Comparison of ENCODE assay signal across 8 cellular contexts in genomic region chr7:101856488-101857357, GRCh38. TPM values are rescaled to one million over a fixed set of nuclear protein-coding genes. Genes with fewer than 3 reads are reported as not detected.
A peak's percentile ranks its signal among the peaks of the same experiment; 100 is the strongest.
DNase-seq lines count a peak whose midpoint lies in the region; ATAC-seq, FAIRE-seq and TF ChIP-seq lines count a peak whose summit lies in the region.

No MANE protein-coding gene starts in this region.

- WGBS in pancreas, 2 donors, result 42 to 54% methylated on average over 32 of the region's 32 CpGs
- 64 to 66% methylated on average over 32 of the region's 32 CpGs for WGBS in tibial nerve, 2 donors

- H3K4me3 ChIP-seq in pancreas (peak overlapping the region in 2 of 4 donors; percentile 5 to 28), tibial nerve (peak overlapping the region in 3 of 4 donors; percentile 8 to 43 (median 36))

- intact Hi-C loops in pancreas (cut with DNase I), result no loop called here

- peak in 2 of 4 donors; percentile 20 to 33 for TF ChIP-seq CTCF in pancreas (IDR thresholded peaks at IDR 0.05)
- TF ChIP-seq CTCF in tibial nerve (IDR thresholded peaks at IDR 0.05), result peak in 4 of 5 experiments; percentile 8 to 61 (median 42)

- TF ChIP-seq EP300 in tibial nerve (IDR thresholded peaks at IDR 0.05), result peak in 1 of 2 donors; percentile 60

- FAIRE-seq in frontal cortex (lab: Jason Lieb, UNC), result no peak
- FAIRE-seq in pancreas (lab: Jason Lieb, UNC), result peak; percentile 49

- DNase-seq in COLO668 (lab: John Stamatoyannopoulos, UW; ENCODE audit: unreplicated experiment), result peak; percentile 19
- peak; percentile 56 for DNase-seq in HS-5 (ENCODE audit: low read depth)
- DNase-seq in SHP77 (lab: John Stamatoyannopoulos, UW), result peak; percentile 61 to 80
- peak; percentile 71 for DNase-seq in activated gamma-delta T cell treated with Interleukin-2 at 50 U/mL for 16 hours
- DNase-seq in frontal cortex (ENCODE audit: low spot score in 2 of 2), result peak; percentile 20 to 40
- DNase-seq in pancreas, result peak; percentile 78 to 93 (median 88)
- DNase-seq in tibial nerve (ENCODE audit: low spot score in 2 of 2), result peak; percentile 51 to 67

- H3K4me1 ChIP-seq in pancreas, result peaks cover 0 to 22% (median 11%) of the 10 kb centered on the region in 3 donors
- H3K4me1 ChIP-seq in tibial nerve, result peaks cover 0 to 52% (median 28%) of the 10 kb centered on the region in 4 donors

- H3K27ac ChIP-seq in pancreas (peak overlapping the region in 3 of 4 donors; percentile 7 to 82 (median 74)), tibial nerve (peak overlapping the region; percentile 54 to 90 (median 80))

- H3K9me3 ChIP-seq in pancreas (no peaks in the 10 kb centered on the region), tibial nerve (no peaks in the 10 kb centered on the region)

- TF ChIP-seq POLR2A in tibial nerve (IDR thresholded peaks at IDR 0.05), result no peak

- no peaks in the 10 kb centered on the region for H3K27me3 ChIP-seq in pancreas
- no peaks in the 10 kb centered on the region for H3K27me3 ChIP-seq in tibial nerve

- H3K36me3 ChIP-seq in pancreas, result no peaks in the 10 kb centered on the region
- no peaks in the 10 kb centered on the region for H3K36me3 ChIP-seq in tibial nerve

- ATAC-seq in GM21360 (IDR thresholded peaks at IDR 0.05; ENCODE audit: unreplicated experiment) (peak; percentile 79), pancreas (peak; percentile 87 to 92 (median 90))

RNA-seq across cellular contexts. Expression of gene CUX1, which starts 39.3 kb away (rescaled TPM):
- total RNA-seq in frontal cortex, result 23.6 TPM
- 10 to 100 TPM; 40.1 to 61.2 (median 48.4) TPM for total RNA-seq in pancreas
- 10 to 100 TPM; 18.9 to 21.3 TPM for polyA plus RNA-seq in pancreas
- 100 to 1,000 TPM in 1 of 4 donors, 10 to 100 TPM in 3; 74.5 to 104 (median 84.3) TPM for total RNA-seq in tibial nerve

Comparison
In these comparisons a context has a peak if more than half of its experiments do, and no peak if none do; other contexts are left out.
1. DNase-seq: peak in every context shown above with its lines; median percentile 88 in pancreas; 71 in activated gamma-delta T cell treated with Interleukin-2 at 50 U/mL for 16 hours; 70 in SHP77; 59 in tibial nerve; 56 in HS-5; 30 in frontal cortex; 19 in COLO668.